In the genomic region with DNA sequence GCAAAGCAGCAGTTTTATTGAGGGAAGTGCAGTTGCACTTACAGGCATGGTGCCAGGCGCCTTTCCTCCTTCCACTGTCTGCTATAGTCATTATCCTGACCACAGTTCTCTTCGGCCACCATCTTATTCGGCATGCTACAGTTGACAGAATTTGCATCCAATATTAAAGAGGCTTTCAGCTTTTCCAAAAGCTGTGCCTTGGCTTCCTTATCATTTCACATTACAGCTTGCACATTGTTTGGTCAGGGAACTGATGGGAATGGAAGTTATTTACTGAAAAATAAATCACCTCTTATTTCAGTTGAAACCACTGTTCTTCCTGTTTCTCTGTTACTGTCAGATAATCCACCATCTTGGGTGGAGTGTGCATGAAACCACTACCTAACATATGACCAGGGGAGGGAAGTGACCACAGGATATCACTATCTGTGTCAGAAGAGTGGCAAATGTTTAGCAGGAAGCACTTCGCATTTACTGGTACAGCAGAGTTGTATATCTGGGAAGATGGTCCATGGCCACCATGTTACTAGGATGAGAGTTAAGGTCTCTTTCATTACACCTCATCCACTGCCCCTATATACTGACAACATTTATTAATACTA, we compare ENCODE assay signal across 1 cellular context.
TF ChIP-seq lines count a peak whose summit lies in the region.

No MANE protein-coding gene starts in this region.

TF ChIP-seq in K562, 482 proteins besides CTCF, POLR2A, EP300 and RAD21 (continued from another document and continues in another):
- 0 out of 4 replicates have a peak, but pooled peaks of 1 of the 2 experiments have one; percentile 28 for TF ChIP-seq NRF1 (conservative IDR thresholded peaks at IDR 0.05 in 1 of 2, IDR thresholded peaks at IDR 0.05 in 1 of 2)
- no peak for TF ChIP-seq SIN3A (IDR thresholded peaks at IDR 0.05; ENCODE audit: borderline replicate concordance in 2 of 2, control insufficient read depth in 1 of 2, low read depth in 2 of 2, low read length in 2 of 2)
- TF ChIP-seq, protein P1, sequence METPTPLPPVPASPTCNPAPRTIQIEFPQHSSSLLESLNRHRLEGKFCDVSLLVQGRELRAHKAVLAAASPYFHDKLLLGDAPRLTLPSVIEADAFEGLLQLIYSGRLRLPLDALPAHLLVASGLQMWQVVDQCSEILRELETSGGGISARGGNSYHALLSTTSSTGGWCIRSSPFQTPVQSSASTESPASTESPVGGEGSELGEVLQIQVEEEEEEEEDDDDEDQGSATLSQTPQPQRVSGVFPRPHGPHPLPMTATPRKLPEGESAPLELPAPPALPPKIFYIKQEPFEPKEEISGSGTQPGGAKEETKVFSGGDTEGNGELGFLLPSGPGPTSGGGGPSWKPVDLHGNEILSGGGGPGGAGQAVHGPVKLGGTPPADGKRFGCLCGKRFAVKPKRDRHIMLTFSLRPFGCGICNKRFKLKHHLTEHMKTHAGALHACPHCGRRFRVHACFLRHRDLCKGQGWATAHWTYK (CRISPR knock-in tag; IDR thresholded peaks at IDR 0.05): peak; percentile 86; the same call in 1 of the 2 replicates
- TF ChIP-seq, protein P2, sequence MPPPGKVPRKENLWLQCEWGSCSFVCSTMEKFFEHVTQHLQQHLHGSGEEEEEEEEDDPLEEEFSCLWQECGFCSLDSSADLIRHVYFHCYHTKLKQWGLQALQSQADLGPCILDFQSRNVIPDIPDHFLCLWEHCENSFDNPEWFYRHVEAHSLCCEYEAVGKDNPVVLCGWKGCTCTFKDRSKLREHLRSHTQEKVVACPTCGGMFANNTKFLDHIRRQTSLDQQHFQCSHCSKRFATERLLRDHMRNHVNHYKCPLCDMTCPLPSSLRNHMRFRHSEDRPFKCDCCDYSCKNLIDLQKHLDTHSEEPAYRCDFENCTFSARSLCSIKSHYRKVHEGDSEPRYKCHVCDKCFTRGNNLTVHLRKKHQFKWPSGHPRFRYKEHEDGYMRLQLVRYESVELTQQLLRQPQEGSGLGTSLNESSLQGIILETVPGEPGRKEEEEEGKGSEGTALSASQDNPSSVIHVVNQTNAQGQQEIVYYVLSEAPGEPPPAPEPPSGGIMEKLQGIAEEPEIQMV (tag; conservative IDR thresholded peaks at IDR 0.05; ENCODE audit: low read depth): peak; percentile 45; the same call in 1 of the 2 replicates
- no peak for TF ChIP-seq CBX2 (IDR thresholded peaks at IDR 0.05; ENCODE audit: insufficient read depth, low read length, poor library complexity, severe bottlenecking)
- TF ChIP-seq BRD9 (IDR thresholded peaks at IDR 0.05; ENCODE audit: low read depth, partially characterized antibody): no peak
- TF ChIP-seq, protein P3, sequence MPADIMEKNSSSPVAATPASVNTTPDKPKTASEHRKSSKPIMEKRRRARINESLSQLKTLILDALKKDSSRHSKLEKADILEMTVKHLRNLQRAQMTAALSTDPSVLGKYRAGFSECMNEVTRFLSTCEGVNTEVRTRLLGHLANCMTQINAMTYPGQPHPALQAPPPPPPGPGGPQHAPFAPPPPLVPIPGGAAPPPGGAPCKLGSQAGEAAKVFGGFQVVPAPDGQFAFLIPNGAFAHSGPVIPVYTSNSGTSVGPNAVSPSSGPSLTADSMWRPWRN (IDR thresholded peaks at IDR 0.05; ENCODE audit: low read depth): peak; percentile 88
- TF ChIP-seq, protein P4, sequence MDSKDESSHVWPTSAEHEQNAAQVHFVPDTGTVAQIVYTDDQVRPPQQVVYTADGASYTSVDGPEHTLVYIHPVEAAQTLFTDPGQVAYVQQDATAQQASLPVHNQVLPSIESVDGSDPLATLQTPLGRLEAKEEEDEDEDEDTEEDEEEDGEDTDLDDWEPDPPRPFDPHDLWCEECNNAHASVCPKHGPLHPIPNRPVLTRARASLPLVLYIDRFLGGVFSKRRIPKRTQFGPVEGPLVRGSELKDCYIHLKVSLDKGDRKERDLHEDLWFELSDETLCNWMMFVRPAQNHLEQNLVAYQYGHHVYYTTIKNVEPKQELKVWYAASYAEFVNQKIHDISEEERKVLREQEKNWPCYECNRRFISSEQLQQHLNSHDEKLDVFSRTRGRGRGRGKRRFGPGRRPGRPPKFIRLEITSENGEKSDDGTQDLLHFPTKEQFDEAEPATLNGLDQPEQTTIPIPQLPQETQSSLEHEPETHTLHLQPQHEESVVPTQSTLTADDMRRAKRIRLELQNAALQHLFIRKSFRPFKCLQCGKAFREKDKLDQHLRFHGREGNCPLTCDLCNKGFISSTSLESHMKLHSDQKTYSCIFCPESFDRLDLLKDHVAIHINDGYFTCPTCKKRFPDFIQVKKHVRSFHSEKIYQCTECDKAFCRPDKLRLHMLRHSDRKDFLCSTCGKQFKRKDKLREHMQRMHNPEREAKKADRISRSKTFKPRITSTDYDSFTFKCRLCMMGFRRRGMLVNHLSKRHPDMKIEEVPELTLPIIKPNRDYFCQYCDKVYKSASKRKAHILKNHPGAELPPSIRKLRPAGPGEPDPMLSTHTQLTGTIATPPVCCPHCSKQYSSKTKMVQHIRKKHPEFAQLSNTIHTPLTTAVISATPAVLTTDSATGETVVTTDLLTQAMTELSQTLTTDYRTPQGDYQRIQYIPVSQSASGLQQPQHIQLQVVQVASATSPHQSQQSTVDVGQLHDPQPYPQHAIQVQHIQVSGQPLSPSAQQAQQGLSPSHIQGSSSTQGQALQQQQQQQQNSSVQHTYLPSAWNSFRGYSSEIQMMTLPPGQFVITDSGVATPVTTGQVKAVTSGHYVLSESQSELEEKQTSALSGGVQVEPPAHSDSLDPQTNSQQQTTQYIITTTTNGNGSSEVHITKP (IDR thresholded peaks at IDR 0.05; ENCODE audit: partially characterized antibody): peak; percentile 11
- TF ChIP-seq NR2F6 (CRISPR knock-in tag; IDR thresholded peaks at IDR 0.05): no peak
- peak; percentile 14 for TF ChIP-seq RBBP5 (IDR thresholded peaks at IDR 0.05; ENCODE audit: borderline replicate concordance, insufficient read depth, low read length, poor library complexity, severe bottlenecking)
- 0 out of 2 replicates have a peak, but pooled peaks have one; percentile 50 for TF ChIP-seq JUN (IDR thresholded peaks at IDR 0.05; ENCODE audit: borderline replicate concordance, low read depth, low read length)
- TF ChIP-seq JUN (CRISPR knock-in tag; IDR thresholded peaks at IDR 0.05; ENCODE audit: borderline replicate concordance): no peak
- TF ChIP-seq POLR2H (tag; IDR thresholded peaks at IDR 0.05; ENCODE audit: low read depth): peak; percentile 72; the same call in 1 of the 2 replicates
- peak; percentile 48 for TF ChIP-seq CXXC5 (CRISPR knock-in tag; IDR thresholded peaks at IDR 0.05)
- TF ChIP-seq NFRKB (IDR thresholded peaks at IDR 0.05; ENCODE audit: low read depth): peak; percentile 95
- TF ChIP-seq NR4A1 (CRISPR knock-in tag; IDR thresholded peaks at IDR 0.05): no peak
- peak; percentile 88 for TF ChIP-seq NR4A1 (tag; IDR thresholded peaks at IDR 0.05)
- TF ChIP-seq TAF7 (tag; IDR thresholded peaks at IDR 0.05): no peak
- TF ChIP-seq, protein P5, sequence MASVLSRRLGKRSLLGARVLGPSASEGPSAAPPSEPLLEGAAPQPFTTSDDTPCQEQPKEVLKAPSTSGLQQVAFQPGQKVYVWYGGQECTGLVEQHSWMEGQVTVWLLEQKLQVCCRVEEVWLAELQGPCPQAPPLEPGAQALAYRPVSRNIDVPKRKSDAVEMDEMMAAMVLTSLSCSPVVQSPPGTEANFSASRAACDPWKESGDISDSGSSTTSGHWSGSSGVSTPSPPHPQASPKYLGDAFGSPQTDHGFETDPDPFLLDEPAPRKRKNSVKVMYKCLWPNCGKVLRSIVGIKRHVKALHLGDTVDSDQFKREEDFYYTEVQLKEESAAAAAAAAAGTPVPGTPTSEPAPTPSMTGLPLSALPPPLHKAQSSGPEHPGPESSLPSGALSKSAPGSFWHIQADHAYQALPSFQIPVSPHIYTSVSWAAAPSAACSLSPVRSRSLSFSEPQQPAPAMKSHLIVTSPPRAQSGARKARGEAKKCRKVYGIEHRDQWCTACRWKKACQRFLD (CRISPR knock-in tag; IDR thresholded peaks at IDR 0.05): peak; percentile 81; the same call in 1 of the 2 replicates
- TF ChIP-seq, protein P6, sequence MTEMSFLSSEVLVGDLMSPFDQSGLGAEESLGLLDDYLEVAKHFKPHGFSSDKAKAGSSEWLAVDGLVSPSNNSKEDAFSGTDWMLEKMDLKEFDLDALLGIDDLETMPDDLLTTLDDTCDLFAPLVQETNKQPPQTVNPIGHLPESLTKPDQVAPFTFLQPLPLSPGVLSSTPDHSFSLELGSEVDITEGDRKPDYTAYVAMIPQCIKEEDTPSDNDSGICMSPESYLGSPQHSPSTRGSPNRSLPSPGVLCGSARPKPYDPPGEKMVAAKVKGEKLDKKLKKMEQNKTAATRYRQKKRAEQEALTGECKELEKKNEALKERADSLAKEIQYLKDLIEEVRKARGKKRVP (CRISPR knock-in tag; IDR thresholded peaks at IDR 0.05): 0 out of 2 replicates have a peak, but pooled peaks have one; percentile 18
- TF ChIP-seq, protein P7, sequence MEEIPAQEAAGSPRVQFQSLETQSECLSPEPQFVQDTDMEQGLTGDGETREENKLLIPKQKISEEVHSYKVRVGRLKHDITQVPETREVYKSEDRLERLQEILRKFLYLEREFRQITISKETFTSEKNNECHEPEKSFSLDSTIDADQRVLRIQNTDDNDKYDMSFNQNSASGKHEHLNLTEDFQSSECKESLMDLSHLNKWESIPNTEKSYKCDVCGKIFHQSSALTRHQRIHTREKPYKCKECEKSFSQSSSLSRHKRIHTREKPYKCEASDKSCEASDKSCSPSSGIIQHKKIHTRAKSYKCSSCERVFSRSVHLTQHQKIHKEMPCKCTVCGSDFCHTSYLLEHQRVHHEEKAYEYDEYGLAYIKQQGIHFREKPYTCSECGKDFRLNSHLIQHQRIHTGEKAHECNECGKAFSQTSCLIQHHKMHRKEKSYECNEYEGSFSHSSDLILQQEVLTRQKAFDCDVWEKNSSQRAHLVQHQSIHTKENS (CRISPR knock-in tag; IDR thresholded peaks at IDR 0.05): no peak
- TF ChIP-seq RBM14 (IDR thresholded peaks at IDR 0.05; ENCODE audit: borderline replicate concordance, insufficient read depth, low read depth, low read length): no peak
- peak; percentile 87 for TF ChIP-seq SPI1 (IDR thresholded peaks at IDR 0.05; ENCODE audit: borderline replicate concordance, low read depth, low read length)
- TF ChIP-seq NFE2L1 (tag; IDR thresholded peaks at IDR 0.05; ENCODE audit: borderline replicate concordance, low read depth): no peak
- TF ChIP-seq TCF7 (IDR thresholded peaks at IDR 0.05; ENCODE audit: borderline replicate concordance): no peak
- TF ChIP-seq, protein P8, sequence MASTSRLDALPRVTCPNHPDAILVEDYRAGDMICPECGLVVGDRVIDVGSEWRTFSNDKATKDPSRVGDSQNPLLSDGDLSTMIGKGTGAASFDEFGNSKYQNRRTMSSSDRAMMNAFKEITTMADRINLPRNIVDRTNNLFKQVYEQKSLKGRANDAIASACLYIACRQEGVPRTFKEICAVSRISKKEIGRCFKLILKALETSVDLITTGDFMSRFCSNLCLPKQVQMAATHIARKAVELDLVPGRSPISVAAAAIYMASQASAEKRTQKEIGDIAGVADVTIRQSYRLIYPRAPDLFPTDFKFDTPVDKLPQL (IDR thresholded peaks at IDR 0.05; ENCODE audit: extremely low read depth, insufficient read length): no peak
- peak; percentile 94 for TF ChIP-seq CBFB (CRISPR knock-in tag; IDR thresholded peaks at IDR 0.05)
- no peak for TF ChIP-seq HNRNPLL (IDR thresholded peaks at IDR 0.05; ENCODE audit: low read depth, low read length, poor library complexity, severe bottlenecking)
- TF ChIP-seq MYC (IDR thresholded peaks at IDR 0.05; ENCODE audit: low read depth, low read length): peak; percentile 85
- TF ChIP-seq MYC (CRISPR knock-in tag; IDR thresholded peaks at IDR 0.05; ENCODE audit: borderline replicate concordance, low read depth): no peak
- no peak for TF ChIP-seq RBM34 (IDR thresholded peaks at IDR 0.05; ENCODE audit: borderline replicate concordance, insufficient read depth, low read length)
- peak; percentile 97 to 98 for TF ChIP-seq KDM1A (IDR thresholded peaks at IDR 0.05)
- TF ChIP-seq PTTG1 (tag; IDR thresholded peaks at IDR 0.05; ENCODE audit: low read depth): 0 out of 2 replicates have a peak, but pooled peaks have one; percentile 11
- no peak; the same call in 1 of the 2 replicates for TF ChIP-seq SP1 (CRISPR knock-in tag; IDR thresholded peaks at IDR 0.05)
- TF ChIP-seq CCNT2 (IDR thresholded peaks at IDR 0.05; ENCODE audit: borderline replicate concordance, extremely low read depth, insufficient read length, low read depth, low read length): peak; percentile 90
- TF ChIP-seq CREB1 (IDR thresholded peaks at IDR 0.05): peak; percentile 65
- no peak for TF ChIP-seq CREB1 (CRISPR knock-in tag; IDR thresholded peaks at IDR 0.05)
- TF ChIP-seq MTA1 (IDR thresholded peaks at IDR 0.05; ENCODE audit: borderline replicate concordance): peak; percentile 52; the same call in 1 of the 2 replicates
- no peak for TF ChIP-seq ZNF780A (CRISPR knock-in tag; IDR thresholded peaks at IDR 0.05)
- peak; percentile 61; the same call in 1 of the 2 replicates for TF ChIP-seq HSF4 (CRISPR knock-in tag; IDR thresholded peaks at IDR 0.05; ENCODE audit: borderline replicate concordance)
- peak; percentile 91 for TF ChIP-seq TAL1 (IDR thresholded peaks at IDR 0.05)
- TF ChIP-seq, protein P9, sequence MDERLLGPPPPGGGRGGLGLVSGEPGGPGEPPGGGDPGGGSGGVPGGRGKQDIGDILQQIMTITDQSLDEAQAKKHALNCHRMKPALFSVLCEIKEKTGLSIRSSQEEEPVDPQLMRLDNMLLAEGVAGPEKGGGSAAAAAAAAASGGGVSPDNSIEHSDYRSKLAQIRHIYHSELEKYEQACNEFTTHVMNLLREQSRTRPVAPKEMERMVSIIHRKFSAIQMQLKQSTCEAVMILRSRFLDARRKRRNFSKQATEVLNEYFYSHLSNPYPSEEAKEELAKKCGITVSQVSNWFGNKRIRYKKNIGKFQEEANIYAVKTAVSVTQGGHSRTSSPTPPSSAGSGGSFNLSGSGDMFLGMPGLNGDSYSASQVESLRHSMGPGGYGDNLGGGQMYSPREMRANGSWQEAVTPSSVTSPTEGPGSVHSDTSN (CRISPR knock-in tag; IDR thresholded peaks at IDR 0.05; ENCODE audit: low read depth): no peak
- TF ChIP-seq, protein P9 (tag; conservative IDR thresholded peaks at IDR 0.05; ENCODE audit: low read depth): peak; percentile 75
- peak; percentile 45 for TF ChIP-seq TBP (optimal IDR thresholded peaks at IDR 0.05; ENCODE audit: low read depth, low read length)
- TF ChIP-seq NCOA2 (IDR thresholded peaks at IDR 0.05; ENCODE audit: partially characterized antibody in 2 of 2): peak in 1 of 2 experiments; percentile 55
- TF ChIP-seq ELF4 (CRISPR knock-in tag; IDR thresholded peaks at IDR 0.05): no peak
- TF ChIP-seq ZNF583 (CRISPR knock-in tag; IDR thresholded peaks at IDR 0.05): no peak
- no peak for TF ChIP-seq TARDBP (IDR thresholded peaks at IDR 0.05)
- no peak for TF ChIP-seq POLR3G (IDR thresholded peaks at IDR 0.05; ENCODE audit: extremely low read depth, insufficient read length, insufficient replicate concordance)
- no peak for TF ChIP-seq XRCC5 (IDR thresholded peaks at IDR 0.05; ENCODE audit: low read depth, low read length)
- no peak for TF ChIP-seq RBM17 (IDR thresholded peaks at IDR 0.05; ENCODE audit: borderline replicate concordance, low read depth, low read length)
